19 cellular contexts compared by ENCODE assay signal in genomic region chr16:85457366-85457765, GRCh38.
DNase-seq lines count a peak whose midpoint lies in the region; ATAC-seq and TF ChIP-seq lines count a peak whose summit lies in the region.
"Had no signal": no experiment of that assay in that cellular context is flagged by ENCODE, and none has a peak within 500 bp of the region (broad histone marks: within the 10 kb centered on the region; RNA-seq: fewer than 3 reads in every experiment).

No MANE protein-coding gene starts in this region.

- BruUV-seq in IMR-90 (replicated peaks; lab: Mats Ljungman, UMichigan), result no TSS peak

- no peak for TF ChIP-seq EP300 in ovary (IDR thresholded peaks at IDR 0.05)

- H4K5ac ChIP-seq in IMR-90 (ENCODE audit: low read depth, low read length), result no peak overlapping the region

- H3K4me2 ChIP-seq in DND-41 (ENCODE audit: insufficient read depth, low read length) (no peak overlapping the region), IMR-90 (ENCODE audit: low read depth, low read length) (no peak overlapping the region)

- no peak for TF ChIP-seq POLR2A in IMR-90 (IDR thresholded peaks at IDR 0.05; ENCODE audit: low read depth, low read length)
- no peak for TF ChIP-seq POLR2A in ovary (IDR thresholded peaks at IDR 0.05)
- TF ChIP-seq POLR2A in testis (IDR thresholded peaks at IDR 0.05), result no peak

- WGBS in IMR-90 (ENCODE audit: extremely low coverage in 2 of 2, insufficient read length in 1 of 2), 2 experiments, result 25% methylated on average over 2 of the region's 7 CpGs; no CpG with 5 or more reads in 1 of the 2 experiments
- WGBS in ovary, 3 donors, result 72 to 77% (median 73%) methylated on average over 7 of the region's 7 CpGs
- 64 to 88% methylated on average over 4 to 7 of the region's 7 CpGs for WGBS in testis, 2 donors

- H2BK20ac ChIP-seq in IMR-90 (ENCODE audit: low read depth, low read length), result no peak overlapping the region

- H3K56ac ChIP-seq in IMR-90 (ENCODE audit: extremely low read depth, insufficient read depth, low read length), result no peak overlapping the region

- peak overlapping the region; percentile 67 for H2AK9ac ChIP-seq in IMR-90 (replicated peaks; ENCODE audit: low read depth, low read length, poor library complexity)

- H3K4me3 ChIP-seq in DND-41 (ENCODE audit: low read depth in 1 of 2, low read length in 2 of 2) (no peak overlapping the region), IMR-90 (ENCODE audit: insufficient read depth, low read depth, low read length) (no peak overlapping the region), ovary (no peak overlapping the region), testis (no peak overlapping the region)

- no peak overlapping the region for H3K18ac ChIP-seq in IMR-90 (ENCODE audit: low read depth, low read length)

- no peaks in the 10 kb centered on the region for H3K79me2 ChIP-seq in DND-41 (ENCODE audit: insufficient read depth, low read length)

- no peaks in the 10 kb centered on the region for H3K9me3 ChIP-seq in DND-41 (ENCODE audit: insufficient read depth, low read length, severe bottlenecking)
- no peaks in the 10 kb centered on the region for H3K9me3 ChIP-seq in IMR-90 (ENCODE audit: control insufficient read depth, insufficient read depth, low read length)
- no peaks in the 10 kb centered on the region for H3K9me3 ChIP-seq in ovary
- no peaks in the 10 kb centered on the region for H3K9me3 ChIP-seq in testis
- H3K9me3 ChIP-seq: Caco-2 had no signal

- 0 out of 2 replicates have a peak overlapping the region, but pooled peaks have one; percentile 6 for H3K9ac ChIP-seq in DND-41 (ENCODE audit: low read depth, low read length)
- no peak overlapping the region for H3K9ac ChIP-seq in IMR-90 (ENCODE audit: low read depth, low read length)

- H2AFZ ChIP-seq in DND-41 (ENCODE audit: low read depth, low read length) (no peak overlapping the region), IMR-90 (replicated peaks; ENCODE audit: low read length, poor library complexity) (no peak overlapping the region)

- dilution Hi-C loops in IMR-90 (cut with HindIII; ENCODE audit: low sequenced_read_pairs, unreplicated experiment), result no loop called here

- POLR2A ChIA-PET in IMR-90 (lab: Charles Lee; ENCODE audit: unreplicated experiment), result no interaction called here

- CTCF ChIA-PET in IMR-90 (lab: Yijun Ruan, JAX), result no interaction called here

- H3K9me1 ChIP-seq in IMR-90 (ENCODE audit: insufficient read depth, low read length), result peaks cover 13% of the 10 kb centered on the region; the same call in 1 of the 2 replicates

- no peak overlapping the region for H3K4ac ChIP-seq in IMR-90 (ENCODE audit: low read depth, low read length)

- no peak overlapping the region for H4K91ac ChIP-seq in IMR-90 (ENCODE audit: insufficient read depth, low read depth, low read length)

- H4K8ac ChIP-seq in IMR-90 (ENCODE audit: low read depth in 2 of 2, low read length in 2 of 2), result no peak overlapping the region

- no peak overlapping the region for H3K23ac ChIP-seq in IMR-90 (ENCODE audit: low read depth, low read length)

- no peak overlapping the region for H2AK5ac ChIP-seq in IMR-90 (ENCODE audit: low read depth, low read length)

- no peak for TF ChIP-seq RAD21 in IMR-90 (IDR thresholded peaks at IDR 0.05; ENCODE audit: low read length)

- H3K79me1 ChIP-seq in IMR-90 (ENCODE audit: low read depth in 1 of 2, low read length in 2 of 2), result peaks cover 0 to 22% of the 10 kb centered on the region in 2 experiments; a peak in 2 of 4 replicates

- H3K14ac ChIP-seq in IMR-90 (replicated peaks; ENCODE audit: low read depth, low read length), result no peak overlapping the region

- no peak overlapping the region for H2BK15ac ChIP-seq in IMR-90 (ENCODE audit: low read depth, low read length)

- TF ChIP-seq CTCF in DND-41 (IDR thresholded peaks at IDR 0.05; ENCODE audit: borderline replicate concordance, extremely low read depth, low read length, poor library complexity, severe bottlenecking) (no peak), IMR-90 (conservative IDR thresholded peaks at IDR 0.05; ENCODE audit: low read depth, low read length) (no peak), ovary (IDR thresholded peaks at IDR 0.05) (no peak), testis (IDR thresholded peaks at IDR 0.05) (no peak)

- in situ Hi-C loops in IMR-90 (cut with MboI; ENCODE audit: low sequenced_read_pairs), result no loop called here

- H3K36me3 ChIP-seq in DND-41 (ENCODE audit: insufficient read depth, low read length), result no peaks in the 10 kb centered on the region
- H3K36me3 ChIP-seq in IMR-90 (ENCODE audit: control insufficient read depth, insufficient read depth, low read length), result no peaks in the 10 kb centered on the region
- no peaks in the 10 kb centered on the region for H3K36me3 ChIP-seq in ovary
- H3K36me3 ChIP-seq in testis (ENCODE audit: low read depth, missing control alignments), result no peaks in the 10 kb centered on the region

- no peaks in the 10 kb centered on the region for H4K20me1 ChIP-seq in DND-41 (ENCODE audit: insufficient read depth, low read length)
- H4K20me1 ChIP-seq in IMR-90 (ENCODE audit: insufficient read depth, low read length), result peaks cover 86% of the 10 kb centered on the region

- no peaks in the 10 kb centered on the region for H3K27me3 ChIP-seq in DND-41 (ENCODE audit: insufficient read depth, low read length, poor library complexity)
- H3K27me3 ChIP-seq in IMR-90 (ENCODE audit: control insufficient read depth, insufficient read depth, low read length), result no peaks in the 10 kb centered on the region
- H3K27me3 ChIP-seq in ovary, result no peaks in the 10 kb centered on the region
- H3K27me3 ChIP-seq in testis, result no peaks in the 10 kb centered on the region

- H3K4me1 ChIP-seq in DND-41 (ENCODE audit: insufficient read depth, low read length) (peaks cover 81% of the 10 kb centered on the region), IMR-90 (ENCODE audit: control insufficient read depth, insufficient read depth, low read length) (peaks cover 30% of the 10 kb centered on the region), ovary (ENCODE audit: insufficient read depth) (peaks cover 58% of the 10 kb centered on the region), testis (peaks cover 81% of the 10 kb centered on the region)

- intact Hi-C loops in IMR-90 (cut with micrococcal nuclease) (no loop called here), ovary (cut with DNase I) (no loop called here), testis (cut with DNase I; ENCODE audit: low total_unique reads) (no loop called here)

- H3K27ac ChIP-seq in DND-41 (ENCODE audit: low read length) (peak overlapping the region; percentile 90), IMR-90 (ENCODE audit: insufficient read depth, low read length) (no peak overlapping the region), ovary (peak overlapping the region; percentile 14 to 83), testis (peak overlapping the region in 1 of 2 donors; percentile 58)

- no peak overlapping the region for H2BK120ac ChIP-seq in IMR-90 (ENCODE audit: low read depth, low read length)

- ATAC-seq in DND-41 (ENCODE audit: insufficient read depth, low read depth) (no peak), IMR-90 (ENCODE audit: low read depth) (peak; percentile 19; the same call in 1 of the 2 replicates), HG02852 (IDR thresholded peaks at IDR 0.05; ENCODE audit: unreplicated experiment) (no peak)
- ATAC-seq: Right ventricle myocardium inferior had no signal

- DNase-seq in DND-41 (no peak), IMR-90 (no peak), amniotic epithelial cell (ENCODE audit: low read depth) (peak; percentile 48), ovary (no peak), testis (no peak), NCI-H1092 treated with DMSO at 0.1 percent for 48 hours (lab: John Stamatoyannopoulos, UW) (no peak)
- DNase-seq: activated CD4-positive, alpha-beta T cell treated with anti-CD3 and anti-CD28 coated beads, Interleukin-2, amount 10 ng/mL, durations not matched to agents 7 days and 5 days; activated CD8-positive, alpha-beta memory T cell treated with anti-CD3 and anti-CD28 coated beads, Interleukin-2, amount 50 U/mL, for 48 hours; activated gamma-delta T cell; amygdala; Caco-2; central memory CD4-positive, alpha-beta T cell; erythroblast; midbrain; NCI-H2029 treated with DMSO at 0.1 percent for 48 hours; retina; stimulated activated CD4-positive, alpha-beta T cell treated with anti-CD3 and anti-CD28 coated beads, Interleukin-12 subunit alpha, Interleukin-12 subunit beta, amount 100 ng/mL, for 4 hours had no signal

- H2BK5ac ChIP-seq in IMR-90 (ENCODE audit: low read depth, low read length, poor library complexity, severe bottlenecking), result no peak overlapping the region

TF ChIP-seq in IMR-90, 13 proteins besides CTCF, POLR2A, EP300 and RAD21:
- TF ChIP-seq SMC3 (IDR thresholded peaks at IDR 0.05; ENCODE audit: low read depth, low read length) (no peak), RCOR1 (IDR thresholded peaks at IDR 0.05; ENCODE audit: insufficient replicate concordance, low read length) (no peak), CEBPB (IDR thresholded peaks at IDR 0.05; ENCODE audit: low read depth, low read length) (no peak), NFE2L2 (IDR thresholded peaks at IDR 0.05; ENCODE audit: low read depth, low read length) (no peak), FOS (IDR thresholded peaks at IDR 0.05; ENCODE audit: low read depth, low read length) (no peak)
